In the genomic region with DNA sequence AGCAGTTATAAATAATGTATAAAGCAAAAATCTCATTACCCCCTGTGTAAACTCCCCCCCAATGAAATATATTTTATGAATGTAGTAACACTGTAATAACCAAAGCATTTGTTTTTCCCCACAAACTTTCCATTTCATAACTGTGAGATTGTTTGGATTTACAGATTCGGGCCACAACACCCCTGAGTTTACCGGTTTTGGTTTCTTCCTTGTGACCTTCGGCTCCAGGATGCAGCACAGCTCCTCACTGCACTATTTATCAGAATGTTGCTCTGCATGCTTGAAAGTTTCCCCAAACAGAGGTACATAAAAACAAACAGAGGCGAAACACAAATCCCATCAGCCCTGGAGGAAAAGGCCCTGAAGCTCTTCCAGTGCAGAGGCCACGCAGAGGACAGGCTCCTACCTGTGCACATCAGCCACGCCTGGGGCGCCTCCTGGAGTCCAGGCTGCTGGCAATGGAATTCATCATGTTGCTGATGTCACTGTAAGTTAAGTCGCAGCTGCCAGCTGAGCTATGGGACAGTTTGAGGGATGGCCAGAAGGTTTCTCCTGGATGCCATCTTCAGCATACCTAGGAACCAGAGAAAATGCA, we compare ENCODE assay signal across 13 cellular contexts.
DNase-seq lines count a peak whose midpoint lies in the region; ATAC-seq and TF ChIP-seq lines count a peak whose summit lies in the region.
"Had no signal": no experiment of that assay in that cellular context is flagged by ENCODE, and none has a peak within 500 bp of the region (broad histone marks: within the 10 kb centered on the region; RNA-seq: fewer than 3 reads in every experiment).

No MANE protein-coding gene starts in this region.

- H3K4me1 Mint-ChIP-seq in Caco-2 (ENCODE audit: low read depth, unreplicated experiment) (no peaks in the 10 kb centered on the region), T-cell (peaks cover 0 to 26% (median 17%) of the 10 kb centered on the region in 3 donors), immature natural killer cell (peaks cover 7 to 20% of the 10 kb centered on the region in 2 donors)
- H3K4me1 Mint-ChIP-seq in natural killer cell treated with Interleukin-12 subunit alpha and Interleukin-12 subunit beta and Interleukin-15 and Interleukin-18, amount 100 ng/mL, for 72 hours (ENCODE audit: low read depth in 2 of 2), result peaks cover 14% of the 10 kb centered on the region in 2 donors

- H3K4me3 Mint-ChIP-seq in Caco-2 (ENCODE audit: unreplicated experiment) (no peak overlapping the region), T-cell (peak overlapping the region in 2 of 3 donors; percentile 28 to 50), immature natural killer cell (no peak overlapping the region)
- no peak overlapping the region for H3K4me3 Mint-ChIP-seq in natural killer cell treated with Interleukin-12 subunit alpha and Interleukin-12 subunit beta and Interleukin-15 and Interleukin-18, amount 100 ng/mL, for 72 hours

- H3K27me3 Mint-ChIP-seq in Caco-2 (ENCODE audit: insufficient read depth, unreplicated experiment), result no peaks in the 10 kb centered on the region
- no peaks in the 10 kb centered on the region for H3K27me3 Mint-ChIP-seq in T-cell
- no peaks in the 10 kb centered on the region for H3K27me3 Mint-ChIP-seq in immature natural killer cell (ENCODE audit: low read depth in 3 of 3)
- no peaks in the 10 kb centered on the region for H3K27me3 Mint-ChIP-seq in natural killer cell treated with Interleukin-12 subunit alpha and Interleukin-12 subunit beta and Interleukin-15 and Interleukin-18, amount 100 ng/mL, for 72 hours

- H3K4me1 ChIP-seq in Caco-2, result no peaks in the 10 kb centered on the region
- H3K4me1 ChIP-seq in foreskin keratinocyte, result no peaks in the 10 kb centered on the region

- POLR2A ChIA-PET in Caco-2 (lab: Charles Lee) (no interaction called here), T-cell (lab: Charles Lee) (no interaction called here)

- intact Hi-C loops in Caco-2 (cut with micrococcal nuclease; ENCODE audit: unreplicated experiment), result no loop called here

- H3K9me3 ChIP-seq in Caco-2, result no peaks in the 10 kb centered on the region
- H3K9me3 ChIP-seq: vagina had no signal

- TF ChIP-seq CTCF in Caco-2 (IDR thresholded peaks at IDR 0.05; ENCODE audit: insufficient read depth in 1 of 2, low read depth in 1 of 2, low read length in 1 of 2, severe bottlenecking in 1 of 2, unreplicated experiment in 1 of 2) (no peak), GM20000 (IDR thresholded peaks at IDR 0.05; ENCODE audit: extremely low read depth, missing control alignments) (peak; percentile 19), foreskin keratinocyte (conservative IDR thresholded peaks at IDR 0.05) (peak; percentile 60)

- no peaks in the 10 kb centered on the region for H3K36me3 ChIP-seq in Caco-2 (ENCODE audit: control insufficient read depth, insufficient read depth, low read length)
- H3K36me3 ChIP-seq: vagina had no signal

- H3K9me3 Mint-ChIP-seq in Caco-2 (ENCODE audit: unreplicated experiment) (peaks cover 5% of the 10 kb centered on the region), T-cell (peaks cover 0 to 7% (median 0%) of the 10 kb centered on the region in 3 donors), immature natural killer cell (no peaks in the 10 kb centered on the region)
- no peaks in the 10 kb centered on the region for H3K9me3 Mint-ChIP-seq in natural killer cell treated with Interleukin-12 subunit alpha and Interleukin-12 subunit beta and Interleukin-15 and Interleukin-18, amount 100 ng/mL, for 72 hours

- H3K36me3 Mint-ChIP-seq in Caco-2 (ENCODE audit: insufficient read depth, unreplicated experiment) (no peaks in the 10 kb centered on the region), T-cell (no peaks in the 10 kb centered on the region), immature natural killer cell (peaks cover 0 to 7% (median 0%) of the 10 kb centered on the region in 3 donors)
- H3K36me3 Mint-ChIP-seq in natural killer cell treated with Interleukin-12 subunit alpha and Interleukin-12 subunit beta and Interleukin-15 and Interleukin-18, amount 100 ng/mL, for 72 hours, result no peaks in the 10 kb centered on the region

- no peak overlapping the region for H3K4me3 ChIP-seq in Caco-2 (ENCODE audit: low read depth, low read length)
- H3K4me3 ChIP-seq: vagina had no signal

- H3K27me3 ChIP-seq in Caco-2 (replicated peaks; ENCODE audit: control insufficient read depth, insufficient read depth, low read length), result no peaks in the 10 kb centered on the region
- no peaks in the 10 kb centered on the region for H3K27me3 ChIP-seq in foreskin keratinocyte
- H3K27me3 ChIP-seq: vagina had no signal

- DNase-seq in Caco-2, result peak; percentile 3 to 44
- no peak for DNase-seq in GM20000 (ENCODE audit: low spot score)
- DNase-seq in T-cell, result peak in 11 of 34 experiments; percentile 3 to 31 (median 12)
- peak in 1 of 2 donors; percentile 30 for DNase-seq in foreskin keratinocyte
- no peak for DNase-seq in dedifferentiated amniotic fluid mesenchymal stem cell (ENCODE audit: extremely low spot score)
- no peak for DNase-seq in immature natural killer cell
- no peak for DNase-seq in natural killer cell treated with Interleukin-12 subunit alpha and Interleukin-12 subunit beta and Interleukin-15 and Interleukin-18, amount 100 ng/mL, for 72 hours (ENCODE audit: low spot score)
- no peak for DNase-seq in NCI-H2029 treated with DMSO at 0.1 percent for 48 hours (lab: John Stamatoyannopoulos, UW)
- DNase-seq: aorta, DMS153, NCI-H187 treated with DMSO at 0.1 percent for 48 hours, T1000 had no signal

- BruUV-seq in Caco-2 (replicated peaks; lab: Mats Ljungman, UMichigan), result no TSS peak

- no peak overlapping the region for H3K27ac ChIP-seq in foreskin keratinocyte
- H3K27ac ChIP-seq: vagina had no signal

- CTCF ChIA-PET in Caco-2 (lab: Charles Lee) (interaction anchor here (0.6 kb wide), 2 partner anchors 38 to 342 kb away, joined by 3 read pairs; no protein-coding TSS in a partner anchor), T-cell (lab: Charles Lee) (interaction anchor here in 1 of 2 donors (0.6 to 1.2 kb wide), 2 partner anchors 115 to 127 kb away, joined by 3 read pairs; no protein-coding TSS in a partner anchor)

- no peak overlapping the region for H3K27ac Mint-ChIP-seq in Caco-2 (ENCODE audit: unreplicated experiment)
- peak overlapping the region; percentile 62 to 94 for H3K27ac Mint-ChIP-seq in T-cell
- H3K27ac Mint-ChIP-seq in immature natural killer cell, result no peak overlapping the region
- peak overlapping the region in 1 of 2 donors; percentile 31 for H3K27ac Mint-ChIP-seq in natural killer cell treated with Interleukin-12 subunit alpha and Interleukin-12 subunit beta and Interleukin-15 and Interleukin-18, amount 100 ng/mL, for 72 hours

- peak in 1 of 4 experiments; percentile 45 for ATAC-seq in T-cell (replicated peaks in 1 of 4)
- ATAC-seq in foreskin keratinocyte, result peak; percentile 76
- no peak for ATAC-seq in natural killer cell treated with Interleukin-12 subunit alpha and Interleukin-12 subunit beta and Interleukin-15 and Interleukin-18, amount 100 ng/mL, for 72 hours

Comparison
In these comparisons a context has a peak if more than half of its experiments do, and no peak if none do; other contexts are left out.
1. DNase-seq: peak in Caco-2 (2 of 2); none in GM20000 (single experiment), dedifferentiated amniotic fluid mesenchymal stem cell (single experiment), immature natural killer cell (0 of 3), natural killer cell treated with Interleukin-12 subunit alpha and Interleukin-12 subunit beta and Interleukin-15 and Interleukin-18, amount 100 ng/mL, for 72 hours (single experiment) and NCI-H2029 treated with DMSO at 0.1 percent for 48 hours (single experiment).
2. H3K27ac Mint-ChIP-seq: peak in T-cell (2 of 2); none in Caco-2 (single experiment) and immature natural killer cell (0 of 6).
3. H3K4me3 Mint-ChIP-seq: peak in T-cell (2 of 3); none in Caco-2 (single experiment), immature natural killer cell (0 of 5) and natural killer cell treated with Interleukin-12 subunit alpha and Interleukin-12 subunit beta and Interleukin-15 and Interleukin-18, amount 100 ng/mL, for 72 hours (single experiment).
4. CTCF ChIP-seq: peak in GM20000 (single experiment) and foreskin keratinocyte (single experiment); none in Caco-2 (0 of 2).